Comparison of ENCODE assay signal across 20 cellular contexts in the genomic region with DNA sequence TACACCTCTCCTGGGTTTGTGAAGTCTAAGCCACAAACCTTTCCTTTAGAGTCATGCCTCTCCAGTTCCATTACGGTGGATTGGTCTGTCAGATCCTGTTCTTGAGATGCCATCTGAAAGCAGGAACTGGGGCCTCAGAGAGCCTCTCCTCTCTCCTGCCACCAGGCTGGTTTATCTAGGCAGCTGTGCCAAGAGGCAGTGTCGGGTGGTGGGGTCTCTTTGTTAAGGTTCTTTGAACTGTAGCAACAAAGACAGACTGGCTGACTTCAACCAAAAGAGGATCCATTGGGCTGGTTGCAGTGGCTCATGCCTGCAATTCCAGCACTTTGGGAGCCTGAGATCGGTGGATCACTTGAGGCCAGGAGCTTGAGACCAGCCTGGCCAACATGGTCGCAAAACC.
DNase-seq lines count a peak whose midpoint lies in the region; ATAC-seq and TF ChIP-seq lines count a peak whose summit lies in the region.
"Had no signal": no experiment of that assay in that cellular context is flagged by ENCODE, and none has a peak within 500 bp of the region (broad histone marks: within the 10 kb centered on the region; RNA-seq: fewer than 3 reads in every experiment).

No MANE protein-coding gene starts in this region.

- peaks cover 49% of the 10 kb centered on the region for H3K27me3 Mint-ChIP-seq in MCF 10A (ENCODE audit: insufficient read depth, unreplicated experiment)
- H3K27me3 Mint-ChIP-seq: stimulated activated memory B cell treated with anti-CD40 and anti-IgM and Interleukin-4, amounts not matched to agents 10 μg/mL and 1 μg/mL and 100 μg/mL, for 72 hours had no signal

- peaks cover 11% of the 10 kb centered on the region for H3K4me1 Mint-ChIP-seq in MCF 10A (ENCODE audit: insufficient read depth, unreplicated experiment)
- H3K4me1 Mint-ChIP-seq: stimulated activated memory B cell treated with anti-CD40 and anti-IgM and Interleukin-4, amounts not matched to agents 10 μg/mL and 1 μg/mL and 100 μg/mL, for 72 hours had no signal

- H3K4me2 ChIP-seq in mammary epithelial cell (ENCODE audit: insufficient read depth, low read depth, low read length), result no peak overlapping the region

- dilution Hi-C loops in mammary epithelial cell (cut with HindIII; ENCODE audit: low sequenced_read_pairs), result no loop called here

- intact Hi-C loops in MCF 10A (cut with micrococcal nuclease) (loop anchor here (5.0 kb wide), 1 partner anchor 141 kb away; no protein-coding TSS in a partner anchor), mammary epithelial cell (cut with micrococcal nuclease) (no loop called here), ovary (cut with DNase I) (loop anchor here in 2 of 4 donors (5.0 to 10.0 kb wide), 2 partner anchors 64 to 66 kb away; partner anchors contain the start of gene ANGPTL2 (in 2 of the 2)), upper lobe of right lung (cut with DNase I) (no loop called here)

- H3K4me3 Mint-ChIP-seq in MCF 10A (ENCODE audit: unreplicated experiment), result no peak overlapping the region
- H3K4me3 Mint-ChIP-seq: activated CD4-positive, alpha-beta memory T cell treated with anti-CD3 and anti-CD28 coated beads, Interleukin-2, amount 10 ng/mL, durations not matched to agents 7 days and 5 days; endodermal cell; mesothelial cell of epicardium; neural crest cell; stimulated activated memory B cell treated with anti-CD40 and anti-IgM and Interleukin-4, amounts not matched to agents 10 μg/mL and 1 μg/mL and 100 μg/mL, for 72 hours had no signal

- ATAC-seq in upper lobe of right lung, result no peak
- ATAC-seq in GM21423 (IDR thresholded peaks at IDR 0.05; ENCODE audit: unreplicated experiment), result no peak
- ATAC-seq in GM21381 (IDR thresholded peaks at IDR 0.05; ENCODE audit: unreplicated experiment), result no peak
- no peak for ATAC-seq in GM18511 (IDR thresholded peaks at IDR 0.05; ENCODE audit: unreplicated experiment)
- ATAC-seq: stimulated activated memory B cell treated with anti-CD40 and anti-IgM and Interleukin-4, amounts not matched to agents 10 μg/mL and 1 μg/mL and 100 μg/mL, for 72 hours had no signal

- no peaks in the 10 kb centered on the region for H3K9me3 Mint-ChIP-seq in MCF 10A (ENCODE audit: unreplicated experiment)
- H3K9me3 Mint-ChIP-seq: activated CD4-positive, alpha-beta memory T cell treated with anti-CD3 and anti-CD28 coated beads, Interleukin-2, amount 10 ng/mL, durations not matched to agents 7 days and 5 days; endodermal cell; mesothelial cell of epicardium; neural crest cell; stimulated activated memory B cell treated with anti-CD40 and anti-IgM and Interleukin-4, amounts not matched to agents 10 μg/mL and 1 μg/mL and 100 μg/mL, for 72 hours had no signal

- TF ChIP-seq CTCF in MCF 10A (IDR thresholded peaks at IDR 0.05; ENCODE audit: unreplicated experiment) (no peak), mammary epithelial cell (conservative IDR thresholded peaks at IDR 0.05 in 1 of 2, IDR thresholded peaks at IDR 0.05 in 1 of 2; ENCODE audit: extremely low read depth in 1 of 2, insufficient read depth in 1 of 2, low read depth in 1 of 2, low read length in 2 of 2) (no peak), ovary (IDR thresholded peaks at IDR 0.05) (no peak), upper lobe of right lung (IDR thresholded peaks at IDR 0.05) (no peak)

- TF ChIP-seq POLR2A in ovary (IDR thresholded peaks at IDR 0.05), result no peak

- peak overlapping the region; percentile 64 for H3K27ac Mint-ChIP-seq in MCF 10A (ENCODE audit: low read depth, unreplicated experiment)
- H3K27ac Mint-ChIP-seq: activated CD4-positive, alpha-beta memory T cell treated with anti-CD3 and anti-CD28 coated beads, Interleukin-2, amount 10 ng/mL, durations not matched to agents 7 days and 5 days; stimulated activated memory B cell treated with anti-CD40 and anti-IgM and Interleukin-4, amounts not matched to agents 10 μg/mL and 1 μg/mL and 100 μg/mL, for 72 hours had no signal

- in situ Hi-C loops in mammary epithelial cell (cut with MboI; ENCODE audit: low sequenced_read_pairs in 2 of 2), result no loop called here

- H3K4me1 ChIP-seq in mammary epithelial cell (ENCODE audit: insufficient read depth, low read length) (peaks cover 8% of the 10 kb centered on the region), esophagus (ENCODE audit: control insufficient read depth in 2 of 2, insufficient read depth in 2 of 2, low read length in 1 of 2) (peaks cover 0 to 12% of the 10 kb centered on the region in 2 donors), ovary (ENCODE audit: insufficient read depth) (peaks cover 19% of the 10 kb centered on the region), upper lobe of right lung (peaks cover 24% of the 10 kb centered on the region)

- DNase-seq in MCF 10A (ENCODE audit: unreplicated experiment), result no peak
- no peak for DNase-seq in mammary epithelial cell
- peak in 3 of 5 donors; percentile 22 to 37 (median 33) for DNase-seq in ovary
- peak; percentile 2 for DNase-seq in upper lobe of right lung
- DNase-seq: activated CD4-positive, alpha-beta memory T cell treated with anti-CD3 and anti-CD28 coated beads, Interleukin-2, amount 10 ng/mL, durations not matched to agents 7 days and 5 days; activated naive CD4-positive, alpha-beta T cell treated with Interleukin-2 at 50 U/mL for 16 hours; anterior cingulate cortex; C1 segment of cervical spinal cord; endodermal cell; GOT3; NCI-H1105 treated with DMSO at 0.1 percent for 48 hours; NCI-H526 treated with DMSO at 0.1 percent for 48 hours had no signal

- H3K79me2 ChIP-seq in mammary epithelial cell (ENCODE audit: insufficient read depth, low read length), result no peaks in the 10 kb centered on the region

- peaks cover 4% of the 10 kb centered on the region for H3K36me3 Mint-ChIP-seq in MCF 10A (ENCODE audit: insufficient read depth, unreplicated experiment)
- H3K36me3 Mint-ChIP-seq: mesothelial cell of epicardium had no signal

- CTCF ChIA-PET in MCF 10A (lab: Yijun Ruan, JAX), result interaction anchor here (0.6 to 1.8 kb wide), 3 partner anchors 10 to 354 kb away, joined by 3 to 5 read pairs (median 3); no protein-coding TSS in a partner anchor
- CTCF ChIA-PET in mammary epithelial cell (lab: Charles Lee; ENCODE audit: low non-redundant PET), result no interaction called here

- H4K20me1 ChIP-seq in mammary epithelial cell (ENCODE audit: insufficient read depth, low read length), result peaks cover 2% of the 10 kb centered on the region

- no peak overlapping the region for H2AFZ ChIP-seq in mammary epithelial cell (ENCODE audit: low read depth, low read length)

- BruUV-seq in MCF 10A (replicated peaks; lab: Mats Ljungman, UMichigan), result no TSS peak
- no TSS peak for BruUV-seq in mammary epithelial cell (replicated peaks; lab: Mats Ljungman, UMichigan)

- H3K27me3 ChIP-seq in mammary epithelial cell (ENCODE audit: insufficient read depth, low read length) (peaks cover 10% of the 10 kb centered on the region), esophagus (ENCODE audit: control insufficient read depth in 1 of 2, insufficient read depth in 2 of 2, low read length in 2 of 2) (no peaks in the 10 kb centered on the region), ovary (no peaks in the 10 kb centered on the region), upper lobe of right lung (no peaks in the 10 kb centered on the region)
- H3K27me3 ChIP-seq: SJSA1 had no signal

- no peak overlapping the region for H3K27ac ChIP-seq in mammary epithelial cell (ENCODE audit: insufficient read depth, low read depth, low read length)
- peak overlapping the region; percentile 57 to 80 for H3K27ac ChIP-seq in esophagus (ENCODE audit: low read depth in 2 of 2, low read length in 1 of 2)
- H3K27ac ChIP-seq in ovary, result peak overlapping the region in 1 of 2 donors; percentile 91
- peak overlapping the region; percentile 24 for H3K27ac ChIP-seq in upper lobe of right lung

- 83% methylated on average over 3 of the region's 4 CpGs for WGBS in mammary epithelial cell (ENCODE audit: low coverage, missing lambda C conversion rate)
- 80 to 83% methylated on average over 4 of the region's 4 CpGs for WGBS in esophagus, 2 donors
- 83 to 93% (median 87%) methylated on average over 4 of the region's 4 CpGs for WGBS in ovary, 3 donors

- H3K4me3 ChIP-seq in mammary epithelial cell (replicated peaks in 1 of 3; ENCODE audit: insufficient read depth in 1 of 3, low read depth in 2 of 3, low read length in 3 of 3) (no peak overlapping the region), esophagus (ENCODE audit: low read depth in 1 of 2, low read length in 2 of 2) (no peak overlapping the region), ovary (no peak overlapping the region), upper lobe of right lung (no peak overlapping the region)
- H3K4me3 ChIP-seq: SJSA1 had no signal

- TF ChIP-seq EP300 in ovary (IDR thresholded peaks at IDR 0.05), result no peak

- POLR2A ChIA-PET in MCF 10A (lab: Yijun Ruan, JAX), result interaction anchor here (0.6 to 1.3 kb wide), 7 partner anchors 8 to 811 kb away, joined by 3 to 6 read pairs (median 3); no protein-coding TSS in a partner anchor

- H3K9me3 ChIP-seq in mammary epithelial cell (replicated peaks; ENCODE audit: insufficient read depth, low read length) (no peaks in the 10 kb centered on the region), esophagus (ENCODE audit: control insufficient read depth in 2 of 2, insufficient read depth in 1 of 2, low read depth in 1 of 2, low read length in 1 of 2) (no peaks in the 10 kb centered on the region), ovary (no peaks in the 10 kb centered on the region), upper lobe of right lung (no peaks in the 10 kb centered on the region)
- H3K9me3 ChIP-seq: SJSA1 had no signal

- H3K9ac ChIP-seq in mammary epithelial cell (ENCODE audit: insufficient read depth, low read length), result no peak overlapping the region

- H3K36me3 ChIP-seq in mammary epithelial cell (ENCODE audit: insufficient read depth, low read length) (no peaks in the 10 kb centered on the region), esophagus (ENCODE audit: control insufficient read depth in 2 of 2, insufficient read depth in 2 of 2, low read length in 1 of 2) (peaks cover 0 to 2% of the 10 kb centered on the region in 2 donors), ovary (no peaks in the 10 kb centered on the region), upper lobe of right lung (no peaks in the 10 kb centered on the region)
- H3K36me3 ChIP-seq: SJSA1 had no signal

Comparison
In these comparisons a context has a peak if more than half of its experiments do, and no peak if none do; other contexts are left out.
1. DNase-seq: peak in ovary (3 of 5) and upper lobe of right lung (single experiment); none in MCF 10A (single experiment) and mammary epithelial cell (single experiment).